1 cellular context compared by ENCODE assay signal in the genomic region with DNA sequence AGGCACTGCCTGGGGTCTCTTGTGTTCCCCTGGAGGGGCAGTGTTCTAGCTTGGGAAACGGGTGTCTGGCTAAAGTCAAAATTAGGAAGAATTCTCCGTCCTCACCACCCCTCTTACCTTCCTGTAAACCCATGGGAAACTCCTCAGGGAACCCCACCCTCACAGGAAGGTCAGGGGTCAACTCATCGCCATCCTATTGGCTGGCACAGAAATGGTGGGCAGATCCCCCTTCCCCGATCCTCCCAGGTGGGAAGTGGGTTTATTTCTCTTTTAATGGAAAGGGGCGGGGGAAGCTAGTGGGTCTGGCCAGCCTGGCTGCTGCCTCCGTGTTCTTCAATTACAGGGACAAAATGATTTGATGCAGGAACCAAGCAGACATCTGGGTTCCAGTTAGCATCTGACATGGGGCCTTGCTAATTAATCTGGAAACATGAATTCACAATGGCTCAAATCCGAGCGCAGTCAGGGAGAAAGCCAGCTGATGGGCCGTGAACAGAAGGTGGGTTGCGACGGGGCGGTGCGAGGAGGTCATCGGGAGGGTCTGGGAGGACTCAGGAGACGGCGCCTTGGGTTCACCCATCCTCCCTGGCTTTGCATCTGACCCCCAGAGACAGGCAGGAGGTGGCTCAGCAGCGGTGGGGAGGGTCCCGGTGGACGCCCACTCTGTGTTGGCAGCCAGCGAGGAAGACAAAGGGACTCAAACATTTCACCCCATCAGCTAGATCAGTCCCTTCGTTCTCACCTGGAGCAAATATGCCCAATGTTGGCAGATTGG.
TF ChIP-seq lines count a peak whose summit lies in the region.

No MANE protein-coding gene starts in this region.

TF ChIP-seq in GM23338, 12 proteins besides CTCF, POLR2A, EP300 and RAD21 (continued from another document):
- TF ChIP-seq, protein P1, sequence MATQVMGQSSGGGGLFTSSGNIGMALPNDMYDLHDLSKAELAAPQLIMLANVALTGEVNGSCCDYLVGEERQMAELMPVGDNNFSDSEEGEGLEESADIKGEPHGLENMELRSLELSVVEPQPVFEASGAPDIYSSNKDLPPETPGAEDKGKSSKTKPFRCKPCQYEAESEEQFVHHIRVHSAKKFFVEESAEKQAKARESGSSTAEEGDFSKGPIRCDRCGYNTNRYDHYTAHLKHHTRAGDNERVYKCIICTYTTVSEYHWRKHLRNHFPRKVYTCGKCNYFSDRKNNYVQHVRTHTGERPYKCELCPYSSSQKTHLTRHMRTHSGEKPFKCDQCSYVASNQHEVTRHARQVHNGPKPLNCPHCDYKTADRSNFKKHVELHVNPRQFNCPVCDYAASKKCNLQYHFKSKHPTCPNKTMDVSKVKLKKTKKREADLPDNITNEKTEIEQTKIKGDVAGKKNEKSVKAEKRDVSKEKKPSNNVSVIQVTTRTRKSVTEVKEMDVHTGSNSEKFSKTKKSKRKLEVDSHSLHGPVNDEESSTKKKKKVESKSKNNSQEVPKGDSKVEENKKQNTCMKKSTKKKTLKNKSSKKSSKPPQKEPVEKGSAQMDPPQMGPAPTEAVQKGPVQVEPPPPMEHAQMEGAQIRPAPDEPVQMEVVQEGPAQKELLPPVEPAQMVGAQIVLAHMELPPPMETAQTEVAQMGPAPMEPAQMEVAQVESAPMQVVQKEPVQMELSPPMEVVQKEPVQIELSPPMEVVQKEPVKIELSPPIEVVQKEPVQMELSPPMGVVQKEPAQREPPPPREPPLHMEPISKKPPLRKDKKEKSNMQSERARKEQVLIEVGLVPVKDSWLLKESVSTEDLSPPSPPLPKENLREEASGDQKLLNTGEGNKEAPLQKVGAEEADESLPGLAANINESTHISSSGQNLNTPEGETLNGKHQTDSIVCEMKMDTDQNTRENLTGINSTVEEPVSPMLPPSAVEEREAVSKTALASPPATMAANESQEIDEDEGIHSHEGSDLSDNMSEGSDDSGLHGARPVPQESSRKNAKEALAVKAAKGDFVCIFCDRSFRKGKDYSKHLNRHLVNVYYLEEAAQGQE (IDR thresholded peaks at IDR 0.05; ENCODE audit: unreplicated experiment) = no peak
- TF ChIP-seq STAT1 (IDR thresholded peaks at IDR 0.05; ENCODE audit: unreplicated experiment) = no peak
- TF ChIP-seq, protein P2, sequence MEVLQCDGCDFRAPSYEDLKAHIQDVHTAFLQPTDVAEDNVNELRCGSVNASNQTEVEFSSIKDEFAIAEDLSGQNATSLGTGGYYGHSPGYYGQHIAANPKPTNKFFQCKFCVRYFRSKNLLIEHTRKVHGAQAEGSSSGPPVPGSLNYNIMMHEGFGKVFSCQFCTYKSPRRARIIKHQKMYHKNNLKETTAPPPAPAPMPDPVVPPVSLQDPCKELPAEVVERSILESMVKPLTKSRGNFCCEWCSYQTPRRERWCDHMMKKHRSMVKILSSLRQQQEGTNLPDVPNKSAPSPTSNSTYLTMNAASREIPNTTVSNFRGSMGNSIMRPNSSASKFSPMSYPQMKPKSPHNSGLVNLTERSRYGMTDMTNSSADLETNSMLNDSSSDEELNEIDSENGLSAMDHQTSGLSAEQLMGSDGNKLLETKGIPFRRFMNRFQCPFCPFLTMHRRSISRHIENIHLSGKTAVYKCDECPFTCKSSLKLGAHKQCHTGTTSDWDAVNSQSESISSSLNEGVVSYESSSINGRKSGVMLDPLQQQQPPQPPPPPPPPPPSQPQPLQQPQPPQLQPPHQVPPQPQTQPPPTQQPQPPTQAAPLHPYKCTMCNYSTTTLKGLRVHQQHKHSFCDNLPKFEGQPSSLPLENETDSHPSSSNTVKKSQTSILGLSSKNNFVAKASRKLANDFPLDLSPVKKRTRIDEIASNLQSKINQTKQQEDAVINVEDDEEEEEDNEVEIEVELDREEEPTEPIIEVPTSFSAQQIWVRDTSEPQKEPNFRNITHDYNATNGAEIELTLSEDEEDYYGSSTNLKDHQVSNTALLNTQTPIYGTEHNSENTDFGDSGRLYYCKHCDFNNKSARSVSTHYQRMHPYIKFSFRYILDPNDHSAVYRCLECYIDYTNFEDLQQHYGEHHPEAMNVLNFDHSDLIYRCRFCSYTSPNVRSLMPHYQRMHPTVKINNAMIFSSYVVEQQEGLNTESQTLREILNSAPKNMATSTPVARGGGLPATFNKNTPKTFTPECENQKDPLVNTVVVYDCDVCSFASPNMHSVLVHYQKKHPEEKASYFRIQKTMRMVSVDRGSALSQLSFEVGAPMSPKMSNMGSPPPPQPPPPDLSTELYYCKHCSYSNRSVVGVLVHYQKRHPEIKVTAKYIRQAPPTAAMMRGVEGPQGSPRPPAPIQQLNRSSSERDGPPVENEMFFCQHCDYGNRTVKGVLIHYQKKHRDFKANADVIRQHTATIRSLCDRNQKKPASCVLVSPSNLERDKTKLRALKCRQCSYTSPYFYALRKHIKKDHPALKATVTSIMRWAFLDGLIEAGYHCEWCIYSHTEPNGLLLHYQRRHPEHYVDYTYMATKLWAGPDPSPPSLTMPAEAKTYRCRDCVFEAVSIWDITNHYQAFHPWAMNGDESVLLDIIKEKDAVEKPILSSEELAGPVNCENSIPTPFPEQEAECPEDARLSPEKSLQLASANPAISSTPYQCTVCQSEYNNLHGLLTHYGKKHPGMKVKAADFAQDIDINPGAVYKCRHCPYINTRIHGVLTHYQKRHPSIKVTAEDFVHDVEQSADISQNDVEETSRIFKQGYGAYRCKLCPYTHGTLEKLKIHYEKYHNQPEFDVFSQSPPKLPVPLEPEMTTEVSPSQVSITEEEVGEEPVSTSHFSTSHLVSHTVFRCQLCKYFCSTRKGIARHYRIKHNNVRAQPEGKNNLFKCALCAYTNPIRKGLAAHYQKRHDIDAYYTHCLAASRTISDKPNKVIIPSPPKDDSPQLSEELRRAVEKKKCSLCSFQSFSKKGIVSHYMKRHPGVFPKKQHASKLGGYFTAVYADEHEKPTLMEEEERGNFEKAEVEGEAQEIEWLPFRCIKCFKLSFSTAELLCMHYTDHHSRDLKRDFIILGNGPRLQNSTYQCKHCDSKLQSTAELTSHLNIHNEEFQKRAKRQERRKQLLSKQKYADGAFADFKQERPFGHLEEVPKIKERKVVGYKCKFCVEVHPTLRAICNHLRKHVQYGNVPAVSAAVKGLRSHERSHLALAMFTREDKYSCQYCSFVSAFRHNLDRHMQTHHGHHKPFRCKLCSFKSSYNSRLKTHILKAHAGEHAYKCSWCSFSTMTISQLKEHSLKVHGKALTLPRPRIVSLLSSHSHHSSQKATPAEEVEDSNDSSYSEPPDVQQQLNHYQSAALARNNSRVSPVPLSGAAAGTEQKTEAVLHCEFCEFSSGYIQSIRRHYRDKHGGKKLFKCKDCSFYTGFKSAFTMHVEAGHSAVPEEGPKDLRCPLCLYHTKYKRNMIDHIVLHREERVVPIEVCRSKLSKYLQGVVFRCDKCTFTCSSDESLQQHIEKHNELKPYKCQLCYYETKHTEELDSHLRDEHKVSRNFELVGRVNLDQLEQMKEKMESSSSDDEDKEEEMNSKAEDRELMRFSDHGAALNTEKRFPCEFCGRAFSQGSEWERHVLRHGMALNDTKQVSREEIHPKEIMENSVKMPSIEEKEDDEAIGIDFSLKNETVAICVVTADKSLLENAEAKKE (CRISPR knock-in tag; IDR thresholded peaks at IDR 0.05) = no peak
- no peak for TF ChIP-seq JUNB (IDR thresholded peaks at IDR 0.05; ENCODE audit: unreplicated experiment)
